Comparison of ENCODE assay signal across 7 cellular contexts in the genomic region with DNA sequence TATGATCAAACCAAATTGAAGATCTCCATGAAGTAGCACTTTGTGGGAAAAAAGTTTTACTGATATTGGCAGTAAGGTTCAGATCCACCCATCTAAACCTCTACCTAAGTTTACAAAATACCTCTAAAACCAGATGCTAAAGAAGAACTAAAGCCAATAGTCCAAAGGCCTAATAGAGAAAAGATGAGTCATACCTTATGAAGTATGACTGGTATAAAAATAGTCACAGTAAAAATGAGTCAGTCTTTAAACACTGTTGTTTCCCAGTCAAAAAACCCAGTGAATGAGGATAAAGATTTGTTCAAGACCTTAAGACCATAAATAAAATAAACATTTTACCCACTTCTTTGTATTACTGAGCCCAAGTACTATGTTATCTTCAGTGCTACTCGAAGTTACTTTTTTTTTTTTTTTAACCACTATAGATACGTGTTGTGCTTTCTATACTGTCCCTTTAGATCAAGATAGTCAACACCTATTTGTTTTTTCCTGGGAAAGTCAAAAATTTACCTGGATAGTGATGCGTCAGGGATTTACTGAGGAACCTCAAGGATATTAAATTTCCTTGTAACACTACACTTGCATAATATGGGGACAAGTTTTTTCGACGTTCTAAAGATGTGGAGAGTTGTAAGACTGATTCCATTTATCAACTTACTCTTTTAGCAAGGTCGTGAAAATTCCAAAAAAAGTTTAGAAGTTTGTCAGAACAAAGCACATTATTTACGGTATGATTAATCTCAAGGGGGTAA.
DNase-seq lines count a peak whose midpoint lies in the region; ATAC-seq, FAIRE-seq and TF ChIP-seq lines count a peak whose summit lies in the region.

No MANE protein-coding gene starts in this region.

- peaks cover 3 to 8% of the 10 kb centered on the region in 2 donors for H3K27me3 Mint-ChIP-seq in CD4-positive, alpha-beta memory T cell
- peaks cover 4% of the 10 kb centered on the region for H3K27me3 Mint-ChIP-seq in progenitor cell of endocrine pancreas

- no peaks in the 10 kb centered on the region for H3K9me3 ChIP-seq in small intestine (ENCODE audit: control insufficient read depth, low read depth)
- H3K9me3 ChIP-seq in CD4-positive, alpha-beta memory T cell (ENCODE audit: control insufficient read depth in 1 of 2, low read length in 2 of 2) = no peaks in the 10 kb centered on the region

- no peak overlapping the region for H3K27ac Mint-ChIP-seq in CD4-positive, alpha-beta memory T cell
- H3K27ac Mint-ChIP-seq in progenitor cell of endocrine pancreas = no peak overlapping the region

- no peak overlapping the region for H3K27ac ChIP-seq in small intestine (ENCODE audit: low read depth in 1 of 2, low read length in 1 of 2)
- no peak overlapping the region for H3K27ac ChIP-seq in CD4-positive, alpha-beta memory T cell (ENCODE audit: low read depth, low read length)

- POLR2A ChIA-PET in CD4-positive, alpha-beta memory T cell (lab: Charles Lee; ENCODE audit: partially characterized antibody) = no interaction called here

- peak; percentile 66 for DNase-seq in small intestine
- no peak for DNase-seq in CD4-positive, alpha-beta memory T cell
- no peak for DNase-seq in progenitor cell of endocrine pancreas (ENCODE audit: low spot score, unreplicated experiment)
- no peak for DNase-seq in NCI-H526 (lab: John Stamatoyannopoulos, UW)

- H3K9me3 Mint-ChIP-seq in CD4-positive, alpha-beta memory T cell = peaks cover 0 to 2% (median 0%) of the 10 kb centered on the region in 8 donors
- H3K9me3 Mint-ChIP-seq in progenitor cell of endocrine pancreas (ENCODE audit: low read depth) = peaks cover 5% of the 10 kb centered on the region

- ATAC-seq in GM18909 (IDR thresholded peaks at IDR 0.05; ENCODE audit: poor library complexity, unreplicated experiment) (peak; percentile 93), HG03039 (IDR thresholded peaks at IDR 0.05; ENCODE audit: unreplicated experiment) (peak; percentile 93), SK-N-SH treated with all-trans-retinoic acid at 6 μM for 48 hours (peak; percentile 97)

- H3K4me1 Mint-ChIP-seq in CD4-positive, alpha-beta memory T cell = no peaks in the 10 kb centered on the region
- H3K4me1 Mint-ChIP-seq in progenitor cell of endocrine pancreas (ENCODE audit: low read depth) = no peaks in the 10 kb centered on the region

- TF ChIP-seq CTCF in progenitor cell of endocrine pancreas (IDR thresholded peaks at IDR 0.05; ENCODE audit: unreplicated experiment) = no peak

- H3K36me3 ChIP-seq in small intestine (ENCODE audit: control insufficient read depth in 2 of 2, insufficient read depth in 2 of 2, low read length in 2 of 2) = no peaks in the 10 kb centered on the region
- no peaks in the 10 kb centered on the region for H3K36me3 ChIP-seq in CD4-positive, alpha-beta memory T cell (ENCODE audit: insufficient read depth, low read length)

- FAIRE-seq in small intestine (lab: Jason Lieb, UNC) = peak; percentile 51

- CTCF ChIA-PET in CD4-positive, alpha-beta memory T cell (lab: Charles Lee; ENCODE audit: partially characterized antibody) = no interaction called here

- no peaks in the 10 kb centered on the region for H3K4me1 ChIP-seq in small intestine (ENCODE audit: control insufficient read depth in 2 of 2, insufficient read depth in 1 of 2, low read depth in 1 of 2, low read length in 1 of 2)
- H3K4me1 ChIP-seq in CD4-positive, alpha-beta memory T cell (ENCODE audit: insufficient read depth, low read length) = no peaks in the 10 kb centered on the region

- WGBS in small intestine, 3 donors = 35 to 67% (median 56%) methylated on average over 7 of the region's 7 CpGs

- no peaks in the 10 kb centered on the region for H3K36me3 Mint-ChIP-seq in CD4-positive, alpha-beta memory T cell
- no peaks in the 10 kb centered on the region for H3K36me3 Mint-ChIP-seq in progenitor cell of endocrine pancreas (ENCODE audit: insufficient read depth)

- intact Hi-C loops in CD4-positive, alpha-beta memory T cell (cut with micrococcal nuclease) = no loop called here

- no peak overlapping the region for H3K4me3 ChIP-seq in small intestine (ENCODE audit: low read depth in 1 of 2, low read length in 2 of 2)
- H3K4me3 ChIP-seq in CD4-positive, alpha-beta memory T cell (ENCODE audit: low read length in 2 of 2) = no peak overlapping the region

- H3K4me3 Mint-ChIP-seq in CD4-positive, alpha-beta memory T cell = no peak overlapping the region
- no peak overlapping the region for H3K4me3 Mint-ChIP-seq in progenitor cell of endocrine pancreas (ENCODE audit: low read depth)

- H3K27me3 ChIP-seq in small intestine (ENCODE audit: control insufficient read depth in 2 of 2, insufficient read depth in 2 of 2, low read length in 2 of 2) = no peaks in the 10 kb centered on the region
- H3K27me3 ChIP-seq in CD4-positive, alpha-beta memory T cell (ENCODE audit: insufficient read depth, low read length) = no peaks in the 10 kb centered on the region

TF ChIP-seq in SK-N-SH treated with all-trans-retinoic acid at 6 μM for 48 hours, 23 proteins besides CTCF, POLR2A, EP300 and RAD21:
- TF ChIP-seq ZFP30 (CRISPR knock-in tag; IDR thresholded peaks at IDR 0.05) (no peak), CSDC2 (CRISPR knock-in tag; IDR thresholded peaks at IDR 0.05) (no peak), ZNF565 (CRISPR knock-in tag; conservative IDR thresholded peaks at IDR 0.05; ENCODE audit: low read depth) (no peak), RARB (CRISPR knock-in tag; IDR thresholded peaks at IDR 0.05) (no peak), ISL1 (CRISPR knock-in tag; IDR thresholded peaks at IDR 0.05) (no peak), PPARA (CRISPR knock-in tag; IDR thresholded peaks at IDR 0.05; ENCODE audit: borderline replicate concordance) (no peak), TCF4 (CRISPR knock-in tag; IDR thresholded peaks at IDR 0.05; ENCODE audit: borderline replicate concordance) (no peak), TOX (CRISPR knock-in tag; IDR thresholded peaks at IDR 0.05; ENCODE audit: borderline replicate concordance) (no peak), ARNTL (CRISPR knock-in tag; IDR thresholded peaks at IDR 0.05; ENCODE audit: borderline replicate concordance, low read depth) (no peak)
- TF ChIP-seq, protein P1, sequence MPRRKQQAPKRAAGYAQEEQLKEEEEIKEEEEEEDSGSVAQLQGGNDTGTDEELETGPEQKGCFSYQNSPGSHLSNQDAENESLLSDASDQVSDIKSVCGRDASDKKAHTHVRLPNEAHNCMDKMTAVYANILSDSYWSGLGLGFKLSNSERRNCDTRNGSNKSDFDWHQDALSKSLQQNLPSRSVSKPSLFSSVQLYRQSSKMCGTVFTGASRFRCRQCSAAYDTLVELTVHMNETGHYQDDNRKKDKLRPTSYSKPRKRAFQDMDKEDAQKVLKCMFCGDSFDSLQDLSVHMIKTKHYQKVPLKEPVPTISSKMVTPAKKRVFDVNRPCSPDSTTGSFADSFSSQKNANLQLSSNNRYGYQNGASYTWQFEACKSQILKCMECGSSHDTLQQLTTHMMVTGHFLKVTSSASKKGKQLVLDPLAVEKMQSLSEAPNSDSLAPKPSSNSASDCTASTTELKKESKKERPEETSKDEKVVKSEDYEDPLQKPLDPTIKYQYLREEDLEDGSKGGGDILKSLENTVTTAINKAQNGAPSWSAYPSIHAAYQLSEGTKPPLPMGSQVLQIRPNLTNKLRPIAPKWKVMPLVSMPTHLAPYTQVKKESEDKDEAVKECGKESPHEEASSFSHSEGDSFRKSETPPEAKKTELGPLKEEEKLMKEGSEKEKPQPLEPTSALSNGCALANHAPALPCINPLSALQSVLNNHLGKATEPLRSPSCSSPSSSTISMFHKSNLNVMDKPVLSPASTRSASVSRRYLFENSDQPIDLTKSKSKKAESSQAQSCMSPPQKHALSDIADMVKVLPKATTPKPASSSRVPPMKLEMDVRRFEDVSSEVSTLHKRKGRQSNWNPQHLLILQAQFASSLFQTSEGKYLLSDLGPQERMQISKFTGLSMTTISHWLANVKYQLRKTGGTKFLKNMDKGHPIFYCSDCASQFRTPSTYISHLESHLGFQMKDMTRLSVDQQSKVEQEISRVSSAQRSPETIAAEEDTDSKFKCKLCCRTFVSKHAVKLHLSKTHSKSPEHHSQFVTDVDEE (CRISPR knock-in tag; IDR thresholded peaks at IDR 0.05) = no peak
TF ChIP-seq in SK-N-SH treated with all-trans-retinoic acid at 6 μM for 48 hours: peak in this region for 0.
